ENCODE assay signal across 18 cellular contexts in genomic region chr2:46652514-46653170, GRCh38. TPM values are rescaled to one million over a fixed set of nuclear protein-coding genes. Genes with fewer than 3 reads are reported as not detected.
DNase-seq lines count a peak whose midpoint lies in the region; ATAC-seq, FAIRE-seq and TF ChIP-seq lines count a peak whose summit lies in the region.
"Had no signal": no experiment of that assay in that cellular context is flagged by ENCODE, and none has a peak within 500 bp of the region (broad histone marks: within the 10 kb centered on the region; RNA-seq: fewer than 3 reads in every experiment).

No MANE protein-coding gene starts in this region.

- H3K27ac ChIP-seq in HepG2 (ENCODE audit: extremely low read length, insufficient read depth, low read length) (no peak overlapping the region), right lobe of liver (no peak overlapping the region), IMR-90 (ENCODE audit: insufficient read depth, low read length) (no peak overlapping the region), osteoblast (ENCODE audit: low read depth, low read length) (peak overlapping the region; percentile 69)
- H3K27ac ChIP-seq: C4-2B had no signal

- H3K18ac ChIP-seq in IMR-90 (ENCODE audit: low read depth, low read length), result no peak overlapping the region

- BruUV-seq in HepG2 (replicated peaks; lab: Mats Ljungman, UMichigan), result no TSS peak
- BruUV-seq in IMR-90 (replicated peaks; lab: Mats Ljungman, UMichigan), result no TSS peak

- no peak overlapping the region for H3K56ac ChIP-seq in IMR-90 (ENCODE audit: extremely low read depth, insufficient read depth, low read length)

- peaks cover 7% of the 10 kb centered on the region for H3K27me3 Mint-ChIP-seq in activated T-helper 2 cell treated with anti-CD3 and anti-CD28 coated beads, Interferon-gamma antibody, Interleukin-2, Interleukin-4, amounts not matched to agents 10 μg/mL and 5 μg/mL and 100 μg/mL, durations not matched to agents 14 hours and 24 hours and 36 hours (ENCODE audit: low read depth)
- H3K27me3 Mint-ChIP-seq: CD4-positive, alpha-beta T cell had no signal

- H3K9me1 ChIP-seq in IMR-90 (ENCODE audit: insufficient read depth, low read length), result 0 out of 2 replicates have a peak, but pooled peaks cover 4% of the 10 kb centered on the region

- ATAC-seq in HepG2 (no peak), right lobe of liver (no peak), IMR-90 (ENCODE audit: low read depth) (no peak)

- peaks cover 0 to 6% of the 10 kb centered on the region in 2 experiments; a peak in 1 of 5 replicates for H3K27me3 ChIP-seq in HepG2 (ENCODE audit: control insufficient read depth in 1 of 2, insufficient read depth in 2 of 2, low read length in 2 of 2)
- H3K27me3 ChIP-seq in right lobe of liver, result no peaks in the 10 kb centered on the region
- H3K27me3 ChIP-seq in IMR-90 (ENCODE audit: control insufficient read depth, insufficient read depth, low read length), result no peaks in the 10 kb centered on the region
- no peaks in the 10 kb centered on the region for H3K27me3 ChIP-seq in osteoblast (ENCODE audit: insufficient read depth, low read length)

- H3K4me3 ChIP-seq in HepG2 (replicated peaks in 1 of 3; ENCODE audit: insufficient read depth in 1 of 3, low read depth in 2 of 3, low read length in 3 of 3), result no peak overlapping the region
- H3K4me3 ChIP-seq in right lobe of liver, result no peak overlapping the region
- no peak overlapping the region for H3K4me3 ChIP-seq in IMR-90 (ENCODE audit: insufficient read depth, low read depth, low read length)
- H3K4me3 ChIP-seq in osteoblast (ENCODE audit: insufficient read depth, low read length), result no peak overlapping the region
- H3K4me3 ChIP-seq: GM23248, HAP-1 had no signal

- H3K36me3 Mint-ChIP-seq in activated T-helper 2 cell treated with anti-CD3 and anti-CD28 coated beads, Interferon-gamma antibody, Interleukin-2, Interleukin-4, amounts not matched to agents 10 μg/mL and 5 μg/mL and 100 μg/mL, durations not matched to agents 14 hours and 24 hours and 36 hours (ENCODE audit: low read depth), result no peaks in the 10 kb centered on the region

- no peak overlapping the region for H2AK9ac ChIP-seq in IMR-90 (replicated peaks; ENCODE audit: low read depth, low read length, poor library complexity)

- H3K14ac ChIP-seq in IMR-90 (replicated peaks; ENCODE audit: low read depth, low read length), result no peak overlapping the region

- no peaks in the 10 kb centered on the region for H3K4me1 Mint-ChIP-seq in activated T-helper 2 cell treated with anti-CD3 and anti-CD28 coated beads, Interferon-gamma antibody, Interleukin-2, Interleukin-4, amounts not matched to agents 10 μg/mL and 5 μg/mL and 100 μg/mL, durations not matched to agents 14 hours and 24 hours and 36 hours (ENCODE audit: low read depth)

- H2BK120ac ChIP-seq in IMR-90 (ENCODE audit: low read depth, low read length), result peak overlapping the region; percentile 39; the same call in 1 of the 2 replicates

- H3K36me3 ChIP-seq in HepG2 (replicated peaks in 1 of 2; ENCODE audit: control insufficient read depth in 1 of 2, insufficient read depth in 2 of 2, low read length in 2 of 2) (no peaks in the 10 kb centered on the region), right lobe of liver (no peaks in the 10 kb centered on the region), IMR-90 (ENCODE audit: control insufficient read depth, insufficient read depth, low read length) (no peaks in the 10 kb centered on the region), osteoblast (ENCODE audit: insufficient read depth, low read length) (no peaks in the 10 kb centered on the region)
- H3K36me3 ChIP-seq: HAP-1 had no signal

- H3K9me3 ChIP-seq in HepG2 (ENCODE audit: low read length) (no peaks in the 10 kb centered on the region), right lobe of liver (no peaks in the 10 kb centered on the region), IMR-90 (ENCODE audit: control insufficient read depth, insufficient read depth, low read length) (no peaks in the 10 kb centered on the region), osteoblast (ENCODE audit: low read depth, low read length) (no peaks in the 10 kb centered on the region)
- H3K9me3 ChIP-seq: Caco-2, HAP-1 had no signal

- H3K9ac ChIP-seq in HepG2 (ENCODE audit: insufficient read depth, low read depth, low read length) (no peak overlapping the region), IMR-90 (ENCODE audit: low read depth, low read length) (no peak overlapping the region)
- H3K9ac ChIP-seq: GM23248 had no signal

- peak overlapping the region; percentile 6; the same call in 1 of the 2 replicates for H3K4ac ChIP-seq in IMR-90 (ENCODE audit: low read depth, low read length)

- no peak for FAIRE-seq in HepG2 (lab: Jason Lieb, UNC)
- FAIRE-seq: A204.1, D721Med, GM12892, GM18507, HTR-8/SVneo had no signal

- H2AK5ac ChIP-seq in IMR-90 (ENCODE audit: low read depth, low read length), result peak overlapping the region; percentile 15; the same call in 1 of the 2 replicates

- no peaks in the 10 kb centered on the region for H3K79me2 ChIP-seq in HepG2 (ENCODE audit: insufficient read depth, low read length)
- H3K79me2 ChIP-seq in osteoblast (ENCODE audit: insufficient read depth, low read length), result peaks cover 8% of the 10 kb centered on the region

- dilution Hi-C loops in IMR-90 (cut with HindIII; ENCODE audit: low sequenced_read_pairs, unreplicated experiment), result no loop called here

- TF ChIP-seq RAD21 in HepG2 (CRISPR knock-in tag; IDR thresholded peaks at IDR 0.05) (no peak), IMR-90 (IDR thresholded peaks at IDR 0.05; ENCODE audit: low read length) (no peak)

- peaks cover 0 to 17% of the 10 kb centered on the region in 2 experiments; a peak in 2 of 4 replicates for H3K79me1 ChIP-seq in IMR-90 (ENCODE audit: low read depth in 1 of 2, low read length in 2 of 2)

- CTCF ChIA-PET in HepG2 (lab: Yijun Ruan, JAX; ENCODE audit: low intra/inter-chr PET ratio, low total read pairs), result no interaction called here
- CTCF ChIA-PET in IMR-90 (lab: Yijun Ruan, JAX), result interaction anchor here (0.6 to 0.8 kb wide), 2 partner anchors 10 to 40 kb away, joined by 3 to 4 read pairs; no protein-coding TSS in a partner anchor

- H4K20me1 ChIP-seq in HepG2 (ENCODE audit: insufficient read depth, low read length), result no peaks in the 10 kb centered on the region
- H4K20me1 ChIP-seq in IMR-90 (ENCODE audit: insufficient read depth, low read length), result no peaks in the 10 kb centered on the region
- no peaks in the 10 kb centered on the region for H4K20me1 ChIP-seq in osteoblast (ENCODE audit: insufficient read depth, low read length)

- H3K4me2 ChIP-seq in HepG2 (ENCODE audit: low read depth, low read length) (no peak overlapping the region), IMR-90 (ENCODE audit: low read depth, low read length) (no peak overlapping the region), osteoblast (ENCODE audit: insufficient read depth, low read length) (no peak overlapping the region)

- H4K5ac ChIP-seq in IMR-90 (ENCODE audit: low read depth, low read length), result no peak overlapping the region

- DNase-seq in HepG2 (ENCODE audit: low spot score) (no peak), right lobe of liver (no peak), IMR-90 (no peak), osteoblast (ENCODE audit: insufficient read length, low spot score, missing footprints) (no peak)
- no peak for DNase-seq in activated T-helper 2 cell treated with anti-CD3 and anti-CD28 coated beads, Interferon-gamma antibody, Interleukin-2, Interleukin-4, amounts not matched to agents 10 μg/mL and 5 μg/mL and 100 μg/mL, durations not matched to agents 14 hours and 24 hours and 36 hours (ENCODE audit: low spot score)
- DNase-seq in activated CD4-positive, alpha-beta T cell treated with anti-CD3 and anti-CD28 coated beads, Interleukin-2, amount 50 U/mL, for 48 hours, result no peak
- DNase-seq: AML-193; Caco-2; CD4-positive, alpha-beta T cell; GDM1; GM23248 had no signal

- H2AFZ ChIP-seq in HepG2 (ENCODE audit: low read length) (no peak overlapping the region), IMR-90 (replicated peaks; ENCODE audit: low read length, poor library complexity) (no peak overlapping the region), osteoblast (ENCODE audit: low read length) (no peak overlapping the region)
- H2AFZ ChIP-seq: GM23248 had no signal

- TF ChIP-seq POLR2A in HepG2 (IDR thresholded peaks at IDR 0.05; ENCODE audit: insufficient read depth in 1 of 2, low read depth in 2 of 2, low read length in 2 of 2) (no peak), right lobe of liver (IDR thresholded peaks at IDR 0.05) (no peak), IMR-90 (IDR thresholded peaks at IDR 0.05; ENCODE audit: low read depth, low read length) (no peak)

- H3K4me3 Mint-ChIP-seq in activated T-helper 2 cell treated with anti-CD3 and anti-CD28 coated beads, Interferon-gamma antibody, Interleukin-2, Interleukin-4, amounts not matched to agents 10 μg/mL and 5 μg/mL and 100 μg/mL, durations not matched to agents 14 hours and 24 hours and 36 hours (ENCODE audit: low read depth), result no peak overlapping the region
- H3K4me3 Mint-ChIP-seq: CD4-positive, alpha-beta T cell had no signal

- H3K23ac ChIP-seq in IMR-90 (ENCODE audit: low read depth, low read length), result no peak overlapping the region

- H2BK15ac ChIP-seq in IMR-90 (ENCODE audit: low read depth, low read length), result no peak overlapping the region

- H3K9me3 Mint-ChIP-seq in activated T-helper 2 cell treated with anti-CD3 and anti-CD28 coated beads, Interferon-gamma antibody, Interleukin-2, Interleukin-4, amounts not matched to agents 10 μg/mL and 5 μg/mL and 100 μg/mL, durations not matched to agents 14 hours and 24 hours and 36 hours, result no peaks in the 10 kb centered on the region
- H3K9me3 Mint-ChIP-seq: CD4-positive, alpha-beta T cell had no signal

- intact Hi-C loops in HepG2 (cut with micrococcal nuclease; ENCODE audit: unreplicated experiment), result loop anchor here (10.0 kb wide), 1 partner anchor 672 kb away; no protein-coding TSS in a partner anchor
- intact Hi-C loops in right lobe of liver (cut with DNase I), result no loop called here
- intact Hi-C loops in IMR-90 (cut with micrococcal nuclease), result loop anchor here (5.0 kb wide), 2 partner anchors 50 to 125 kb away; no protein-coding TSS in a partner anchor
- intact Hi-C loops in activated T-helper 2 cell treated with anti-CD3 and anti-CD28 coated beads, Interferon-gamma antibody, Interleukin-2, Interleukin-4, amounts not matched to agents 10 μg/mL and 5 μg/mL and 100 μg/mL, durations not matched to agents 14 hours and 24 hours and 36 hours (cut with micrococcal nuclease), result loop anchor here (5.0 kb wide), 1 partner anchor 235 kb away; no protein-coding TSS in a partner anchor

- no peak overlapping the region for H4K8ac ChIP-seq in IMR-90 (ENCODE audit: low read depth in 2 of 2, low read length in 2 of 2)

- TF ChIP-seq CTCF in HepG2 (CRISPR knock-in tag; IDR thresholded peaks at IDR 0.05) (no peak), right lobe of liver (IDR thresholded peaks at IDR 0.05) (no peak), IMR-90 (conservative IDR thresholded peaks at IDR 0.05; ENCODE audit: low read depth, low read length) (no peak), osteoblast (IDR thresholded peaks at IDR 0.05; ENCODE audit: extremely low read depth, low read depth, low read length) (no peak)

- H3K4me1 ChIP-seq in HepG2 (ENCODE audit: insufficient read depth, low read length) (peaks cover 20% of the 10 kb centered on the region), right lobe of liver (peaks cover 0 to 9% (median 2%) of the 10 kb centered on the region in 4 donors), IMR-90 (ENCODE audit: control insufficient read depth, insufficient read depth, low read length) (peaks cover 27% of the 10 kb centered on the region), osteoblast (ENCODE audit: insufficient read depth, low read length) (peaks cover 54% of the 10 kb centered on the region)
- H3K4me1 ChIP-seq: Caco-2, HAP-1 had no signal

- whole genome bisulfite sequencing in HepG2 (ENCODE audit: low lambda C conversion rate), result 70% methylated on average over 6 of the region's 6 CpGs
- 95% methylated on average over 4 of the region's 6 CpGs for WGBS in right lobe of liver (ENCODE audit: insufficient coverage, low coverage, low lambda C conversion rate, missing lambda C conversion rate)
- 90% methylated on average over 2 of the region's 6 CpGs; no CpG with 5 or more reads in 1 of the 2 experiments for WGBS in IMR-90 (ENCODE audit: extremely low coverage in 2 of 2, insufficient read length in 1 of 2), 2 experiments

- POLR2A ChIA-PET in HepG2 (lab: Yijun Ruan, JAX), result no interaction called here
- POLR2A ChIA-PET in IMR-90 (lab: Charles Lee; ENCODE audit: unreplicated experiment), result no interaction called here

- TF ChIP-seq EP300 in HepG2 (IDR thresholded peaks at IDR 0.05; ENCODE audit: low read depth in 2 of 2, low read length in 2 of 2) (no peak), HepG2 (CRISPR knock-in tag; IDR thresholded peaks at IDR 0.05; ENCODE audit: borderline replicate concordance) (no peak)

- 0 out of 2 replicates have a peak overlapping the region, but pooled peaks have one; percentile 12 for H4K91ac ChIP-seq in IMR-90 (ENCODE audit: insufficient read depth, low read depth, low read length)

- no peak overlapping the region for H2BK20ac ChIP-seq in IMR-90 (ENCODE audit: low read depth, low read length)

- H2BK5ac ChIP-seq in IMR-90 (ENCODE audit: low read depth, low read length, poor library complexity, severe bottlenecking), result no peak overlapping the region

- in situ Hi-C loops in HepG2 (cut with HindIII; ENCODE audit: extremely low pct_ligation_motif_present, low pct_unique_long_range_greater_than_20kb), result no loop called here
- in situ Hi-C loops in IMR-90 (cut with MboI; ENCODE audit: low sequenced_read_pairs), result no loop called here

- H3K27ac Mint-ChIP-seq in activated T-helper 2 cell treated with anti-CD3 and anti-CD28 coated beads, Interferon-gamma antibody, Interleukin-2, Interleukin-4, amounts not matched to agents 10 μg/mL and 5 μg/mL and 100 μg/mL, durations not matched to agents 14 hours and 24 hours and 36 hours, result no peak overlapping the region
- H3K27ac Mint-ChIP-seq: CD4-positive, alpha-beta T cell had no signal

RNA-seq across cellular contexts. Expression of gene CRIPT, which starts 35.6 kb away (rescaled TPM):
- total RNA-seq in HepG2 (2016; rRNA removed; fragmentation: Illumina TruSeq; extraction: Trizol) (20.1 and 27.7 TPM in 2 replicates), right lobe of liver (1 to 10 TPM; 5.2 to 9.7 (median 7.0) TPM), IMR-90 (2012; rRNA removed) (4.5 and 18.3 TPM in 2 replicates), osteoblast (28.6 and 29.2 TPM in 2 replicates)
- total RNA-seq in HepG2 (2016; cell fraction: cytosol; rRNA removed; fragmentation: Illumina TruSeq; extraction: Trizol; ENCODE audit: low read depth), result 7.2 and 8.6 TPM in 2 replicates
- total RNA-seq in HepG2 (2016; cell fraction: insoluble cytoplasmic fraction; rRNA removed; fragmentation: Illumina TruSeq; extraction: Trizol), result 21.8 and 30.2 TPM in 2 replicates
- total RNA-seq in HepG2 (2016; cell fraction: membrane; rRNA removed; fragmentation: Illumina TruSeq; extraction: Trizol), result 11.7 and 13.1 TPM in 2 replicates
- 11.9 and 12.5 TPM in 2 replicates for total RNA-seq in HepG2 (2016; cell fraction: nucleus; rRNA removed; fragmentation: Illumina TruSeq; extraction: Trizol)
- polyA plus RNA-seq in HepG2 (2011; rRNA removed) (7.1 and 10.7 TPM in 2 replicates), IMR-90 (2012; rRNA removed) (5.1 and 6.3 TPM in 2 replicates)
- 2.9 and 5.3 TPM in 2 replicates for polyA plus RNA-seq in HepG2 (2011; cell fraction: cytosol; rRNA removed)
- polyA plus RNA-seq in HepG2 (2011; cell fraction: nucleus; rRNA removed), result 3.3 and 4.4 TPM in 2 replicates
- 19.6 and 22.5 TPM in 2 replicates for polyA plus RNA-seq in HepG2 (2012)
- polyA plus RNA-seq in HepG2 (2016; cell fraction: cytosol; fragmentation: Illumina TruSeq; extraction: Trizol; ENCODE audit: low read depth), result 7.6 and 8.0 TPM in 2 replicates
- 28.7 and 29.0 TPM in 2 replicates for polyA plus RNA-seq in HepG2 (2016; cell fraction: insoluble cytoplasmic fraction; fragmentation: Illumina TruSeq; extraction: Trizol; ENCODE audit: low read depth)
- polyA plus RNA-seq in HepG2 (2016; cell fraction: membrane; fragmentation: Illumina TruSeq; extraction: Trizol; ENCODE audit: low read depth), result 9.3 TPM in 2 replicates
- 11.8 and 12.8 TPM in 2 replicates for polyA plus RNA-seq in HepG2 (2016; cell fraction: nucleus; fragmentation: Illumina TruSeq; extraction: Trizol; ENCODE audit: insufficient read depth, low read depth)
- polyA minus RNA-seq in HepG2 (2011; rRNA and poly(A)+ RNA removed; ENCODE audit: low replicate concordance), result 5.7 and 6.6 TPM in 2 replicates
- 8.4 and 9.8 TPM in 2 replicates for polyA minus RNA-seq in HepG2 (2011; cell fraction: cytosol; rRNA and poly(A)+ RNA removed)
- 25.0 and 26.4 TPM in 2 replicates for polyA minus RNA-seq in HepG2 (2011; cell fraction: nucleus; rRNA and poly(A)+ RNA removed)
- 0.53 and 0.99 TPM in 2 replicates for polyA plus RNA-seq in IMR-90 (2012; cell fraction: cytosol; rRNA removed)
- 0.17 and 2.4 TPM in 2 replicates for polyA plus RNA-seq in IMR-90 (2012; cell fraction: nucleus; rRNA removed; ENCODE audit: low replicate concordance)
- total RNA-seq in activated T-helper 2 cell treated with anti-CD3 and anti-CD28 coated beads, Interferon-gamma antibody, Interleukin-2, Interleukin-4, amounts not matched to agents 10 μg/mL and 5 μg/mL and 100 μg/mL, durations not matched to agents 14 hours and 24 hours and 36 hours, result 11.1 and 14.0 TPM in 2 replicates

RNA-seq across cellular contexts. Expression of gene PIGF, which starts 35.8 kb away (rescaled TPM):
- total RNA-seq in HepG2 (2016; rRNA removed; fragmentation: Illumina TruSeq; extraction: Trizol) (37.8 and 53.2 TPM in 2 replicates), right lobe of liver (10 to 100 TPM in 3 of 6 experiments, 1 to 10 TPM in 3; 8.4 to 12.1 (median 10.0) TPM), IMR-90 (2012; rRNA removed) (21.3 and 36.1 TPM in 2 replicates), osteoblast (16.5 and 16.6 TPM in 2 replicates)
- total RNA-seq in HepG2 (2016; cell fraction: cytosol; rRNA removed; fragmentation: Illumina TruSeq; extraction: Trizol; ENCODE audit: low read depth), result 38.8 and 39.9 TPM in 2 replicates
- total RNA-seq in HepG2 (2016; cell fraction: insoluble cytoplasmic fraction; rRNA removed; fragmentation: Illumina TruSeq; extraction: Trizol), result 36.4 and 55.8 TPM in 2 replicates
- total RNA-seq in HepG2 (2016; cell fraction: membrane; rRNA removed; fragmentation: Illumina TruSeq; extraction: Trizol), result 48.7 and 54.0 TPM in 2 replicates
- 73.3 and 84.2 TPM in 2 replicates for total RNA-seq in HepG2 (2016; cell fraction: nucleus; rRNA removed; fragmentation: Illumina TruSeq; extraction: Trizol)
- polyA plus RNA-seq in HepG2 (2011; rRNA removed) (73.6 and 90.2 TPM in 2 replicates), IMR-90 (2012; rRNA removed) (19.0 and 22.7 TPM in 2 replicates)
- 29.3 and 45.8 TPM in 2 replicates for polyA plus RNA-seq in HepG2 (2011; cell fraction: cytosol; rRNA removed)
- polyA plus RNA-seq in HepG2 (2011; cell fraction: nucleus; rRNA removed), result 33.9 and 45.5 TPM in 2 replicates
- polyA plus RNA-seq in HepG2 (2012), result 47.8 and 64.6 TPM in 2 replicates
- 49.0 and 67.5 TPM in 2 replicates for polyA plus RNA-seq in HepG2 (2016; cell fraction: cytosol; fragmentation: Illumina TruSeq; extraction: Trizol; ENCODE audit: low read depth)
- polyA plus RNA-seq in HepG2 (2016; cell fraction: insoluble cytoplasmic fraction; fragmentation: Illumina TruSeq; extraction: Trizol; ENCODE audit: low read depth), result 39.6 and 42.5 TPM in 2 replicates
- 52.4 and 65.1 TPM in 2 replicates for polyA plus RNA-seq in HepG2 (2016; cell fraction: membrane; fragmentation: Illumina TruSeq; extraction: Trizol; ENCODE audit: low read depth)
- 97.0 and 101 TPM in 2 replicates for polyA plus RNA-seq in HepG2 (2016; cell fraction: nucleus; fragmentation: Illumina TruSeq; extraction: Trizol; ENCODE audit: insufficient read depth, low read depth)
- polyA minus RNA-seq in HepG2 (2011; rRNA and poly(A)+ RNA removed; ENCODE audit: low replicate concordance), result 10.2 and 29.3 TPM in 2 replicates
- polyA minus RNA-seq in HepG2 (2011; cell fraction: cytosol; rRNA and poly(A)+ RNA removed), result 19.8 and 25.3 TPM in 2 replicates
- polyA minus RNA-seq in HepG2 (2011; cell fraction: nucleus; rRNA and poly(A)+ RNA removed), result 99.8 and 108 TPM in 2 replicates
- polyA plus RNA-seq in IMR-90 (2012; cell fraction: cytosol; rRNA removed), result 4.8 and 11.2 TPM in 2 replicates
- polyA plus RNA-seq in IMR-90 (2012; cell fraction: nucleus; rRNA removed; ENCODE audit: low replicate concordance), result 3.0 and 25.7 TPM in 2 replicates
- 24.8 and 27.4 TPM in 2 replicates for total RNA-seq in activated T-helper 2 cell treated with anti-CD3 and anti-CD28 coated beads, Interferon-gamma antibody, Interleukin-2, Interleukin-4, amounts not matched to agents 10 μg/mL and 5 μg/mL and 100 μg/mL, durations not matched to agents 14 hours and 24 hours and 36 hours

RNA-seq across cellular contexts. Expression of gene SOCS5, which starts 46.5 kb away (rescaled TPM):
- total RNA-seq in HepG2 (2016; rRNA removed; fragmentation: Illumina TruSeq; extraction: Trizol) (17.6 and 27.6 TPM in 2 replicates), right lobe of liver (1 to 10 TPM; 5.1 to 8.2 (median 6.3) TPM), IMR-90 (2012; rRNA removed) (169 and 222 TPM in 2 replicates), osteoblast (124 and 136 TPM in 2 replicates)
- 2.0 and 2.7 TPM in 2 replicates for total RNA-seq in HepG2 (2016; cell fraction: cytosol; rRNA removed; fragmentation: Illumina TruSeq; extraction: Trizol; ENCODE audit: low read depth)
- 18.1 and 27.9 TPM in 2 replicates for total RNA-seq in HepG2 (2016; cell fraction: insoluble cytoplasmic fraction; rRNA removed; fragmentation: Illumina TruSeq; extraction: Trizol)
- 11.9 and 12.4 TPM in 2 replicates for total RNA-seq in HepG2 (2016; cell fraction: membrane; rRNA removed; fragmentation: Illumina TruSeq; extraction: Trizol)
- total RNA-seq in HepG2 (2016; cell fraction: nucleus; rRNA removed; fragmentation: Illumina TruSeq; extraction: Trizol), result 25.5 and 27.6 TPM in 2 replicates
- polyA plus RNA-seq in HepG2 (2011; rRNA removed) (11.8 and 14.8 TPM in 2 replicates), IMR-90 (2012; rRNA removed) (37.5 and 38.4 TPM in 2 replicates)
- 7.2 and 9.3 TPM in 2 replicates for polyA plus RNA-seq in HepG2 (2011; cell fraction: cytosol; rRNA removed)
- polyA plus RNA-seq in HepG2 (2011; cell fraction: nucleus; rRNA removed), result 9.0 and 9.5 TPM in 2 replicates
- polyA plus RNA-seq in HepG2 (2012), result 13.8 and 14.6 TPM in 2 replicates
- 1.1 and 1.4 TPM in 2 replicates for polyA plus RNA-seq in HepG2 (2016; cell fraction: cytosol; fragmentation: Illumina TruSeq; extraction: Trizol; ENCODE audit: low read depth)
- 22.5 and 24.5 TPM in 2 replicates for polyA plus RNA-seq in HepG2 (2016; cell fraction: insoluble cytoplasmic fraction; fragmentation: Illumina TruSeq; extraction: Trizol; ENCODE audit: low read depth)
- polyA plus RNA-seq in HepG2 (2016; cell fraction: membrane; fragmentation: Illumina TruSeq; extraction: Trizol; ENCODE audit: low read depth), result 6.5 and 7.3 TPM in 2 replicates
- polyA plus RNA-seq in HepG2 (2016; cell fraction: nucleus; fragmentation: Illumina TruSeq; extraction: Trizol; ENCODE audit: insufficient read depth, low read depth), result 18.1 and 19.5 TPM in 2 replicates
- polyA minus RNA-seq in HepG2 (2011; rRNA and poly(A)+ RNA removed; ENCODE audit: low replicate concordance), result 14.3 and 32.7 TPM in 2 replicates
- polyA minus RNA-seq in HepG2 (2011; cell fraction: cytosol; rRNA and poly(A)+ RNA removed), result 18.6 and 19.3 TPM in 2 replicates
- 74.9 and 75.8 TPM in 2 replicates for polyA minus RNA-seq in HepG2 (2011; cell fraction: nucleus; rRNA and poly(A)+ RNA removed)
- 11.7 and 18.8 TPM in 2 replicates for polyA plus RNA-seq in IMR-90 (2012; cell fraction: cytosol; rRNA removed)
- 12.5 and 48.7 TPM in 2 replicates for polyA plus RNA-seq in IMR-90 (2012; cell fraction: nucleus; rRNA removed; ENCODE audit: low replicate concordance)
- 6.2 and 6.7 TPM in 2 replicates for total RNA-seq in activated T-helper 2 cell treated with anti-CD3 and anti-CD28 coated beads, Interferon-gamma antibody, Interleukin-2, Interleukin-4, amounts not matched to agents 10 μg/mL and 5 μg/mL and 100 μg/mL, durations not matched to agents 14 hours and 24 hours and 36 hours

Comparison
In these comparisons a context has a peak if more than half of its experiments do, and no peak if none do; other contexts are left out.
1. intact Hi-C loops: an anchor here in HepG2 (10.0 kb wide), IMR-90 (5.0 kb wide) and activated T-helper 2 cell treated with anti-CD3 and anti-CD28 coated beads, Interferon-gamma antibody, Interleukin-2, Interleukin-4, amounts not matched to agents 10 μg/mL and 5 μg/mL and 100 μg/mL, durations not matched to agents 14 hours and 24 hours and 36 hours (5.0 kb wide); none called in right lobe of liver.